Comparison of ENCODE assay signal across 8 cellular contexts in the genomic region with DNA sequence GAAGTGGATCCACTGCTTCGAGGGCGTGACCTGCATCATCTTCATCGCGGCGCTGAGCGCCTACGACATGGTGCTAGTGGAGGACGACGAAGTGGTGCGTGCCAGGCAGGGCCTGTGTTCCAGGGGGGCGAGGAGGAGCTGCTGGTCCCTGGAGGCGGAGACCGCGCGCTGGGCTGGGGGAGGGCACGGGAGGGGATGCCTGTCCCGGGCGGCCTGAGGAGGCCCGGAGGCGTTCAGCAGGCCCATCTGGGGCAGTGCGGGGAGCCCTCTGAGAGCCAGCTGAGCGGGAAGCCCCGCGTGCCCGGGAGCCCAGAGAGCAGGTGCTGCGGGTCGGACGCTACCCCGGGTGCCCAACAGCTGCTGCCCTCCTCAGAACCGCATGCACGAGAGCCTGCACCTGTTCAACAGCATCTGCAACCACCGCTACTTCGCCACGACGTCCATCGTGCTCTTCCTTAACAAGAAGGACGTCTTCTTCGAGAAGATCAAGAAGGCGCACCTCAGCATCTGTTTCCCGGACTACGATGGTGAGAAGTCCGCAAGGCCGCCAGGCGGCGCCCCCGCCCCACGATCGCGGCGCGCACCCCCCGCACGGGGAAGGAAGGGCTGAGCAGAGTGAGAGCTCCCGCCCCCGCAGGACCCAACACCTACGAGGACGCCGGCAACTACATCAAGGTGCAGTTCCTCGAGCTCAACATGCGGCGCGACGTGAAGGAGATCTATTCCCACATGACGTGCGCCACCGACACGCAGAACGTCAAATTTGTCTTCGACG.
A peak's percentile ranks its signal among the peaks of the same experiment; 100 is the strongest.
DNase-seq lines count a peak whose midpoint lies in the region; ATAC-seq and TF ChIP-seq lines count a peak whose summit lies in the region.

No MANE protein-coding gene starts in this region.

- H3K4me3 Mint-ChIP-seq in nephron progenitor cell = no peak overlapping the region
- H3K4me3 Mint-ChIP-seq in stimulated activated naive B cell treated with anti-CD40 and anti-IgM and Interleukin-4, amounts not matched to agents 10 μg/mL and 1 μg/mL and 100 μg/mL, for 72 hours = peak overlapping the region in 1 of 2 donors; percentile 30

- TF ChIP-seq CTCF in nephron progenitor cell (IDR thresholded peaks at IDR 0.05) = peak; percentile 70

- no peak for TF ChIP-seq POLR2A in erythroblast (IDR thresholded peaks at IDR 0.05; ENCODE audit: low read length)

- H3K36me3 Mint-ChIP-seq in nephron progenitor cell (ENCODE audit: low read depth) = no peaks in the 10 kb centered on the region
- no peaks in the 10 kb centered on the region for H3K36me3 Mint-ChIP-seq in stimulated activated naive B cell treated with anti-CD40 and anti-IgM and Interleukin-4, amounts not matched to agents 10 μg/mL and 1 μg/mL and 100 μg/mL, for 72 hours

- peaks cover 15% of the 10 kb centered on the region for H3K4me1 Mint-ChIP-seq in nephron progenitor cell
- peaks cover 11 to 23% of the 10 kb centered on the region in 2 donors for H3K4me1 Mint-ChIP-seq in stimulated activated naive B cell treated with anti-CD40 and anti-IgM and Interleukin-4, amounts not matched to agents 10 μg/mL and 1 μg/mL and 100 μg/mL, for 72 hours

- peak; percentile 23 for DNase-seq in NCI-H345 (lab: John Stamatoyannopoulos, UW)
- no peak for DNase-seq in NCI-H345 treated with DMSO at 0.1 percent for 48 hours (lab: John Stamatoyannopoulos, UW; ENCODE audit: unreplicated experiment)
- peak; percentile 80 for DNase-seq in NCI-H82 (lab: John Stamatoyannopoulos, UW)
- peak; percentile 79 for DNase-seq in activated T-cell treated with anti-CD3 and anti-CD28 coated beads for 1 hour (ENCODE audit: low read depth)
- DNase-seq in erythroblast (lab: John Stamatoyannopoulos, UW) = peak; percentile 67 to 76
- DNase-seq in nephron progenitor cell = peak; percentile 78
- peak; percentile 62 for DNase-seq in stimulated activated naive B cell treated with anti-CD40 and anti-IgM and Interleukin-4, amounts not matched to agents 10 μg/mL and 1 μg/mL and 100 μg/mL, for 72 hours
- DNase-seq in NCI-H187 treated with DMSO at 0.1 percent for 48 hours (lab: John Stamatoyannopoulos, UW) = no peak

- H3K27me3 Mint-ChIP-seq in nephron progenitor cell (ENCODE audit: low read depth, poor library complexity) = peaks cover 15% of the 10 kb centered on the region
- peaks cover 16 to 39% of the 10 kb centered on the region in 2 donors for H3K27me3 Mint-ChIP-seq in stimulated activated naive B cell treated with anti-CD40 and anti-IgM and Interleukin-4, amounts not matched to agents 10 μg/mL and 1 μg/mL and 100 μg/mL, for 72 hours

- H3K9me3 Mint-ChIP-seq in nephron progenitor cell = no peaks in the 10 kb centered on the region
- no peaks in the 10 kb centered on the region for H3K9me3 Mint-ChIP-seq in stimulated activated naive B cell treated with anti-CD40 and anti-IgM and Interleukin-4, amounts not matched to agents 10 μg/mL and 1 μg/mL and 100 μg/mL, for 72 hours

- H3K27ac Mint-ChIP-seq in nephron progenitor cell = no peak overlapping the region
- no peak overlapping the region for H3K27ac Mint-ChIP-seq in stimulated activated naive B cell treated with anti-CD40 and anti-IgM and Interleukin-4, amounts not matched to agents 10 μg/mL and 1 μg/mL and 100 μg/mL, for 72 hours

- ATAC-seq in stimulated activated naive B cell treated with anti-CD40 and anti-IgM and Interleukin-4, amounts not matched to agents 10 μg/mL and 1 μg/mL and 100 μg/mL, for 72 hours (replicated peaks) = peak; percentile 67 to 71

Comparison
In these comparisons a context has a peak if more than half of its experiments do, and no peak if none do; other contexts are left out.
1. DNase-seq: peak in NCI-H345 (single experiment), NCI-H82 (single experiment), activated T-cell treated with anti-CD3 and anti-CD28 coated beads for 1 hour (single experiment), erythroblast (2 of 2), nephron progenitor cell (single experiment) and stimulated activated naive B cell treated with anti-CD40 and anti-IgM and Interleukin-4, amounts not matched to agents 10 μg/mL and 1 μg/mL and 100 μg/mL, for 72 hours (single experiment); none in NCI-H345 treated with DMSO at 0.1 percent for 48 hours (single experiment) and NCI-H187 treated with DMSO at 0.1 percent for 48 hours (single experiment).